In genomic region chr14:74945261-74945851, GRCh38 we compare ENCODE assay signal across 8 cellular contexts. TPM values are rescaled to one million over a fixed set of nuclear protein-coding genes. Genes with fewer than 3 reads are reported as not detected.
DNase-seq lines count a peak whose midpoint lies in the region; ATAC-seq and TF ChIP-seq lines count a peak whose summit lies in the region.

No MANE protein-coding gene starts in this region.

- H3K27me3 ChIP-seq in AG04450 (ENCODE audit: control insufficient read depth, insufficient read depth, low read length) (peaks cover 2% of the 10 kb centered on the region), upper lobe of right lung (peaks cover 3% of the 10 kb centered on the region), MG63 (no peaks in the 10 kb centered on the region)

- ATAC-seq in upper lobe of right lung (peak; percentile 27), GM21786 (IDR thresholded peaks at IDR 0.05; ENCODE audit: unreplicated experiment) (no peak)

- intact Hi-C loops in upper lobe of right lung (cut with DNase I) = loop anchor here (10.0 kb wide), 1 partner anchor 139 kb away; no protein-coding TSS in a partner anchor

- TF ChIP-seq CTCF in AG04450 (IDR thresholded peaks at IDR 0.05; ENCODE audit: low read depth, low read length) (peak; percentile 58), foreskin fibroblast (IDR thresholded peaks at IDR 0.05; ENCODE audit: low read depth, low read length) (peak; percentile 47), upper lobe of right lung (IDR thresholded peaks at IDR 0.05) (peak; percentile 49)

- no peaks in the 10 kb centered on the region for H3K9me3 ChIP-seq in AG04450 (ENCODE audit: control insufficient read depth, insufficient read depth, low read length)
- no peaks in the 10 kb centered on the region for H3K9me3 ChIP-seq in upper lobe of right lung
- H3K9me3 ChIP-seq in MG63 = no peaks in the 10 kb centered on the region

- CTCF ChIA-PET in AG04450 (lab: Charles Lee) = interaction anchor here (0.6 to 2.7 kb wide), 26 partner anchors 8 to 939 kb away, joined by 3 to 14 read pairs (median 4); partner anchors contain the start of genes ACYP1, EIF2B2, PGF and RPS6KL1

- POLR2A ChIA-PET in AG04450 (lab: Yijun Ruan, JAX) = no interaction called here

- H3K4me1 ChIP-seq in upper lobe of right lung = peaks cover 26% of the 10 kb centered on the region

- H3K4me3 ChIP-seq in AG04450 (ENCODE audit: low read depth, low read length) = no peak overlapping the region
- H3K4me3 ChIP-seq in foreskin fibroblast (ENCODE audit: low read depth in 1 of 2, low read length in 2 of 2) = no peak overlapping the region
- H3K4me3 ChIP-seq in upper lobe of right lung = no peak overlapping the region
- no peak overlapping the region for H3K4me3 ChIP-seq in MG63

- H3K27ac ChIP-seq in AG04450 (ENCODE audit: low read depth, low read length) = no peak overlapping the region
- no peak overlapping the region for H3K27ac ChIP-seq in upper lobe of right lung

- H3K36me3 ChIP-seq in upper lobe of right lung (no peaks in the 10 kb centered on the region), MG63 (peaks cover 3% of the 10 kb centered on the region; the same call in 1 of the 2 replicates)

- DNase-seq in AG04450 (ENCODE audit: low read depth, low spot score) (no peak), ELF-1 (ENCODE audit: low read depth, low spot score) (peak; percentile 85), RPMI8226 (peak; percentile 42), foreskin fibroblast (peak in 1 of 2 donors; percentile 47), upper lobe of right lung (no peak), AG08395 (ENCODE audit: low spot score) (no peak), MG63 (no peak)

RNA-seq across cellular contexts. Expression of gene PGF, which starts 10.0 kb away (rescaled TPM):
- polyA plus RNA-seq in AG04450 (2011; rRNA removed) = 0.55 and 0.63 TPM in 2 replicates
- polyA minus RNA-seq in AG04450 (2011; rRNA and poly(A)+ RNA removed) = 0.35 and 0.78 TPM in 2 replicates
- 4.7 TPM for total RNA-seq in upper lobe of right lung
- 49.2 and 50.6 TPM in 2 replicates for total RNA-seq in MG63 (2014; rRNA removed; shearing (Covaris generic); ENCODE audit: low replicate concordance)

RNA-seq across cellular contexts. Expression of gene RPS6KL1, which starts 22.3 kb away (rescaled TPM):
- 0.37 and 0.64 TPM in 2 replicates for polyA plus RNA-seq in AG04450 (2011; rRNA removed)
- 0.60 and 1.9 TPM in 2 replicates for polyA minus RNA-seq in AG04450 (2011; rRNA and poly(A)+ RNA removed)
- 5.1 TPM for total RNA-seq in upper lobe of right lung
- 5.4 and 11.3 TPM in 2 replicates for total RNA-seq in MG63 (2014; rRNA removed; shearing (Covaris generic); ENCODE audit: low replicate concordance)

RNA-seq across cellular contexts. Expression of gene EIF2B2, which starts 57.4 kb away (rescaled TPM):
- 78.3 and 82.5 TPM in 2 replicates for polyA plus RNA-seq in AG04450 (2011; rRNA removed)
- polyA minus RNA-seq in AG04450 (2011; rRNA and poly(A)+ RNA removed) = 42.1 and 51.4 TPM in 2 replicates
- 34.8 TPM for total RNA-seq in upper lobe of right lung
- total RNA-seq in MG63 (2014; rRNA removed; shearing (Covaris generic); ENCODE audit: low replicate concordance) = 48.2 and 87.3 TPM in 2 replicates

Comparison
In these comparisons a context has a peak if more than half of its experiments do, and no peak if none do; other contexts are left out.
1. DNase-seq: peak in ELF-1 (single experiment) and RPMI8226 (single experiment); none in AG04450 (single experiment), upper lobe of right lung (single experiment), AG08395 (single experiment) and MG63 (single experiment).
2. Peak in every context shown above with its lines, with median percentiles within 50 percentile points of each other: CTCF ChIP-seq.